9 cellular contexts compared by ENCODE assay signal in the genomic region with DNA sequence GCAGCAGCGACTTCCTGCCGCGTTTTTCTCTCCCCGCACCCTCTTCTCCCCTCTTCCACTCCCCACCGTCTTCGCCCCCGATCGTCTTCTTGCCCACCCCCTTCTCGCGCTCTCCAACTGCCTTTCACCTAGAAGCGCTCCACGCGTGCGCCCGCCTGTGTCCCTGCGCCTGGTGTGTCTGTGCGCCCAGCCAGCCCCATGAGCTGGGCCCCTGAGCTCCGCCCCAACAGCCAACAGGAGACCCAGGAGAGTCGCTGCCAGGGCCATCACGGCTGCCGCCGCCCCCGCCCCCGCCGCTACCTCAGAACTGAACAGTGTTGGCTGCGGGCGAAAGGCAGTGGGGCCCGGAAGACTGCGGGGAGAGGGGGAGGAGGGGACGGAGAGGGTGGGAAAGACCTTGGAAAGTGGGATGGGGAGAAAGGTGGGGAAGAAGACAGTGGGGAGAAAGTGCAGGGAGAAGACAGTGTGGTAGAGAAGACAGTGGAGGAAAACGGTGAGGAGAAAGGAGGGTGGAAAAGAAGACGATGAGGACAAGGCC. TPM values are rescaled to one million over a fixed set of nuclear protein-coding genes. Genes with fewer than 3 reads are reported as not detected.
A peak's percentile ranks its signal among the peaks of the same experiment; 100 is the strongest.
DNase-seq lines count a peak whose midpoint lies in the region; ATAC-seq and TF ChIP-seq lines count a peak whose summit lies in the region.
"Not testable (repeated sequence)": the region's sequence is repeated elsewhere in the genome, so short reads cannot be mapped to it uniquely, and the experiment has no call there.
"Had no signal": no experiment of that assay in that cellular context is flagged by ENCODE, and none has a peak within 500 bp of the region (broad histone marks: within the 10 kb centered on the region; RNA-seq: fewer than 3 reads in every experiment).

No MANE protein-coding gene starts in this region.

- intact Hi-C loops in sciatic nerve (cut with DNase I): not testable (repeated sequence)

- not testable (repeated sequence) for TF ChIP-seq CTCF in 22Rv1 (IDR thresholded peaks at IDR 0.05); HFF-Myc (IDR thresholded peaks at IDR 0.05; ENCODE audit: low read depth, low read length, missing control alignments); VCaP (conservative IDR thresholded peaks at IDR 0.05); coronary artery (IDR thresholded peaks at IDR 0.05)

- not testable (repeated sequence) for DNase-seq in HFF-Myc (ENCODE audit: extremely low read depth, low read depth); coronary artery (ENCODE audit: low spot score); left lobe of liver (ENCODE audit: low spot score); sciatic nerve (ENCODE audit: low spot score)

- peak overlapping the region; percentile 50 for H3K4me3 ChIP-seq in HFF-Myc (replicated peaks; ENCODE audit: low read depth, low read length)
- H3K4me3 ChIP-seq in coronary artery: peak overlapping the region; percentile 63

- ATAC-seq in GM18868 (IDR thresholded peaks at IDR 0.05; ENCODE audit: unreplicated experiment) (peak; percentile 94), HG03520 (IDR thresholded peaks at IDR 0.05; ENCODE audit: unreplicated experiment) (peak; percentile 77), left lobe of liver (peak; percentile 81), sciatic nerve (peak; percentile 94)

- H3K27ac ChIP-seq in 22Rv1: peak overlapping the region; percentile 69
- H3K27ac ChIP-seq in VCaP: peak overlapping the region; percentile 82
- not testable (repeated sequence) for H3K27ac ChIP-seq in coronary artery

RNA-seq across cellular contexts. Expression of gene EVPLL, which starts 34.5 kb away (rescaled TPM):
- total RNA-seq in left lobe of liver (2.2 TPM), sciatic nerve (not detected)
- total RNA-seq: chondrocyte had no signal

RNA-seq across cellular contexts. Expression of gene SHMT1, which starts 48.7 kb away (rescaled TPM):
- total RNA-seq in left lobe of liver (439 TPM), sciatic nerve (28.0 TPM)

Comparison
In these comparisons a context has a peak if more than half of its experiments do, and no peak if none do; other contexts are left out.
1. RNA of gene SHMT1, which starts 48.7 kb away (total RNA-seq): 439 TPM in left lobe of liver (single experiment); 28.0 TPM in sciatic nerve (single experiment); every median in the first group is over 10 times any median in the second.
2. Peak in every context shown above with its lines, with median percentiles within 50 percentile points of each other: ATAC-seq.